ENCODE assay signal across 9 cellular contexts in the genomic region with DNA sequence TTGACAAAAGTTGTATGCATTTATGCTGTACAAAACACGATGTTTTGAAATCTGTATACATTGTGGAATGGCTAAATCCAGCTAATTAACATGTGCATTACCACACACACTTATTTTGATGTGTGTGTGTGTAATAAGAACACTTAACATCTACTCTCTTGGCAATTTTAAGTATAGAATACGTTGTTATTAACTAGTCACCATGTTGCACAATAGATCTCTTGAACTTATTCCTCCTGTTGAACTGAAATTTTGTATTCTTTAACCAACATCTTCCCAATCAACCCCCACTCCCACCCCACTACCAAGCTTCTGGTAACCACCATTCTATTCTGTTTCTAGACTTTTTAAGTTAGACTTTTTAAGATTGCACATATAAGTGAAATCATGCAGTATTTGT.
"Had no signal": no experiment of that assay in that cellular context is flagged by ENCODE, and none has a peak within 500 bp of the region (broad histone marks: within the 10 kb centered on the region; RNA-seq: fewer than 3 reads in every experiment).

No MANE protein-coding gene starts in this region.

- H3K9ac ChIP-seq: GM23248 had no signal

- H2AFZ ChIP-seq: GM23248 had no signal

- H3K27me3 Mint-ChIP-seq: IgD-negative memory B cell had no signal

- H3K9me3 ChIP-seq: HAP-1 had no signal

- DNase-seq: GM23248, GOT3, H7, HFFc6, KG1 had no signal

- H3K36me3 Mint-ChIP-seq: IgD-negative memory B cell had no signal

- H3K9me3 Mint-ChIP-seq: HFFc6, IgD-negative memory B cell had no signal

- H3K27ac Mint-ChIP-seq: HFFc6, IgD-negative memory B cell had no signal

- H3K27ac ChIP-seq: GM23248, HL-60 had no signal

- H3K4me3 Mint-ChIP-seq: HFFc6, IgD-negative memory B cell had no signal

- H3K36me3 ChIP-seq: HAP-1 had no signal

- H3K4me1 ChIP-seq: HAP-1 had no signal

- ATAC-seq: HCT116 had no signal

- H3K4me3 ChIP-seq: GM23248, HAP-1 had no signal
